Comparison of ENCODE assay signal across 1 cellular context in genomic region chr6:137706065-137706422, GRCh38.
TF ChIP-seq lines count a peak whose summit lies in the region.

No MANE protein-coding gene starts in this region.

TF ChIP-seq in K562, 482 proteins besides CTCF, POLR2A, EP300 and RAD21 (continued from another document):
- no peak for TF ChIP-seq MLLT1 (IDR thresholded peaks at IDR 0.05)
- TF ChIP-seq BACH1 (tag; IDR thresholded peaks at IDR 0.05): no peak
- no peak for TF ChIP-seq NFE2L1 (tag; IDR thresholded peaks at IDR 0.05; ENCODE audit: borderline replicate concordance, low read depth)
- no peak for TF ChIP-seq ATF6 (CRISPR knock-in tag; IDR thresholded peaks at IDR 0.05)
- TF ChIP-seq ZNF512 (tag; IDR thresholded peaks at IDR 0.05): no peak
- no peak for TF ChIP-seq ZBTB49 (CRISPR knock-in tag; IDR thresholded peaks at IDR 0.05; ENCODE audit: borderline replicate concordance)
- TF ChIP-seq STAT6 (CRISPR knock-in tag; IDR thresholded peaks at IDR 0.05): no peak
- no peak for TF ChIP-seq ZNF134 (CRISPR knock-in tag; conservative IDR thresholded peaks at IDR 0.05)
- no peak for TF ChIP-seq CREBBP (IDR thresholded peaks at IDR 0.05; ENCODE audit: low read depth, low read length)
- TF ChIP-seq ELF1 (tag; IDR thresholded peaks at IDR 0.05): no peak
- TF ChIP-seq RBM14 (IDR thresholded peaks at IDR 0.05; ENCODE audit: borderline replicate concordance, insufficient read depth, low read depth, low read length): no peak
